1 cellular context compared by ENCODE assay signal in the genomic region with DNA sequence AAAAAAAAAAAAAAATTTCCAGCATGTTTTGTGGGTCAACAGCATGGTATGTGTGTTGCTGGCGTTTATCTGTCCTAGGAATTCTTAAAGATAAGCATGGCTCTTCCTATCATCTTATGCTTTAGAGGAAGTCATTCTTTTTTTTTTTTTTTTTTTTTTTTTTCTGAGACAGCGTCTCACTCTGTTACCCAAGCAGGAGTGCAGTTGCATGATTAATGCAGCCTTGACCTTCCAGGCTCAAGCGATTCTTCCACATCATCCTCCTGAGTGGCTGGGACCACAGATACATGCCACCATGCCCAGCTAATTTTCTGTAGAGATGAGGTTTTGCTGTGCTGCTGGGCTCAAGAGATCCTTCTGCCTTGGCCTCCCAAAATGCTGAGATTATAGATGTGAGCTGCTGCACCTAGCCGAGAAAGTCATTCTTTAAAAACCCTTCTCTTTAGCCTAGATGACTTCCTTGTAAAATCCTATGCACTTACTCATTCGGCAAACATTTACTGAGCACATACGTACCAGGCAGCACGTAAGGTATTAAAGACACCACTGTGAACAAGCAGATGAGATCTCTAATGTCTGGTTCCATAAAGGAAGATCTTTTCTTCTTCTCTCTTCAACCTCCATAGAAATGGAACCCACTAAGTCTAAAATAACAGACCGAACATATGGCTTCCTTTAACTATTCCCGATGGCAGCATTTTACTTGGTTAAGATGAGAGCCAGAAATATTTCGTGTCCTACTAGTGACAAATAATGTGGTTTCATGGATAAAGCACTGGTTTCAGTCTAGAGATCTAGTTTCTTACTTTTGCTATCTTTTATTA.
A peak's percentile ranks its signal among the peaks of the same experiment; 100 is the strongest.
TF ChIP-seq lines count a peak whose summit lies in the region.

No MANE protein-coding gene starts in this region.

TF ChIP-seq in HepG2, 621 proteins besides CTCF, POLR2A, EP300 and RAD21 (continued from another document and continues in another):
- TF ChIP-seq MAZ (IDR thresholded peaks at IDR 0.05; ENCODE audit: borderline replicate concordance, low read depth, low read length) (no peak), MAZ (CRISPR knock-in tag; IDR thresholded peaks at IDR 0.05; ENCODE audit: low read depth) (no peak), TOE1 (CRISPR knock-in tag; IDR thresholded peaks at IDR 0.05) (no peak), REPIN1 (CRISPR knock-in tag; IDR thresholded peaks at IDR 0.05; ENCODE audit: borderline replicate concordance, low read depth) (no peak), KMT2B (CRISPR knock-in tag; IDR thresholded peaks at IDR 0.05) (0 out of 2 replicates have a peak, but pooled peaks have one; percentile 21), NFIC (IDR thresholded peaks at IDR 0.05; ENCODE audit: low read length) (0 out of 2 replicates have a peak, but pooled peaks have one; percentile 31), DMAP1 (CRISPR knock-in tag; IDR thresholded peaks at IDR 0.05) (no peak), WIZ (CRISPR knock-in tag; IDR thresholded peaks at IDR 0.05) (no peak), JUNB (CRISPR knock-in tag; IDR thresholded peaks at IDR 0.05; ENCODE audit: borderline replicate concordance) (peak; percentile 72; the same call in 1 of the 2 replicates), ZNF143 (CRISPR knock-in tag; IDR thresholded peaks at IDR 0.05) (no peak), IKZF5 (CRISPR knock-in tag; IDR thresholded peaks at IDR 0.05) (no peak), CSRNP1 (CRISPR knock-in tag; IDR thresholded peaks at IDR 0.05) (no peak), ETV5 (CRISPR knock-in tag; IDR thresholded peaks at IDR 0.05; ENCODE audit: borderline replicate concordance) (peak; percentile 21; the same call in 1 of the 2 replicates), ZNF235 (CRISPR knock-in tag; IDR thresholded peaks at IDR 0.05; ENCODE audit: borderline replicate concordance) (no peak), ZNF781 (CRISPR knock-in tag; IDR thresholded peaks at IDR 0.05; ENCODE audit: borderline replicate concordance, not compliant biosample characterization) (no peak), ZNF839 (CRISPR knock-in tag; IDR thresholded peaks at IDR 0.05; ENCODE audit: borderline replicate concordance) (no peak), ASH2L (IDR thresholded peaks at IDR 0.05; ENCODE audit: insufficient read length, low read depth, low read length) (no peak), ZNF782 (CRISPR knock-in tag; IDR thresholded peaks at IDR 0.05; ENCODE audit: borderline replicate concordance) (no peak), ZBTB7A (CRISPR knock-in tag; IDR thresholded peaks at IDR 0.05) (no peak), TCF7L2 (IDR thresholded peaks at IDR 0.05; ENCODE audit: low read depth, low read length) (no peak), NR2F6 (IDR thresholded peaks at IDR 0.05) (peak; percentile 37; the same call in 1 of the 2 replicates), NR2F6 (CRISPR knock-in tag; IDR thresholded peaks at IDR 0.05) (no peak; the same call in 1 of the 2 replicates), MXI1 (IDR thresholded peaks at IDR 0.05; ENCODE audit: borderline replicate concordance, low read depth, low read length) (no peak), ZNF331 (CRISPR knock-in tag; IDR thresholded peaks at IDR 0.05) (no peak), ZNF367 (CRISPR knock-in tag; IDR thresholded peaks at IDR 0.05; ENCODE audit: borderline replicate concordance) (no peak), GATAD2A (CRISPR knock-in tag; IDR thresholded peaks at IDR 0.05) (peak; percentile 59), JUND (CRISPR knock-in tag; IDR thresholded peaks at IDR 0.05) (peak; percentile 71; the same call in 1 of the 2 replicates), ZNF766 (CRISPR knock-in tag; IDR thresholded peaks at IDR 0.05; ENCODE audit: borderline replicate concordance) (no peak), YEATS2 (CRISPR knock-in tag; IDR thresholded peaks at IDR 0.05; ENCODE audit: borderline replicate concordance) (peak; percentile 18; the same call in 1 of the 2 replicates), MIER3 (CRISPR knock-in tag; IDR thresholded peaks at IDR 0.05; ENCODE audit: borderline replicate concordance) (no peak), KLF11 (CRISPR knock-in tag; IDR thresholded peaks at IDR 0.05) (no peak), MAFK (conservative IDR thresholded peaks at IDR 0.05 in 1 of 2, IDR thresholded peaks at IDR 0.05 in 1 of 2; ENCODE audit: low read length in 2 of 2) (0 out of 4 replicates have a peak, but pooled peaks of 1 of the 2 experiments have one; percentile 0), PCBP1 (IDR thresholded peaks at IDR 0.05; ENCODE audit: borderline replicate concordance, low read depth, low read length) (no peak), TSC22D2 (CRISPR knock-in tag; IDR thresholded peaks at IDR 0.05; ENCODE audit: borderline replicate concordance) (no peak), SIX1 (CRISPR knock-in tag; IDR thresholded peaks at IDR 0.05; ENCODE audit: borderline replicate concordance) (no peak), ZSCAN12 (CRISPR knock-in tag; IDR thresholded peaks at IDR 0.05) (no peak), FOSL2 (CRISPR knock-in tag; IDR thresholded peaks at IDR 0.05) (peak; percentile 92), TBX3 (IDR thresholded peaks at IDR 0.05; ENCODE audit: borderline replicate concordance) (no peak)
- TF ChIP-seq, protein P1, sequence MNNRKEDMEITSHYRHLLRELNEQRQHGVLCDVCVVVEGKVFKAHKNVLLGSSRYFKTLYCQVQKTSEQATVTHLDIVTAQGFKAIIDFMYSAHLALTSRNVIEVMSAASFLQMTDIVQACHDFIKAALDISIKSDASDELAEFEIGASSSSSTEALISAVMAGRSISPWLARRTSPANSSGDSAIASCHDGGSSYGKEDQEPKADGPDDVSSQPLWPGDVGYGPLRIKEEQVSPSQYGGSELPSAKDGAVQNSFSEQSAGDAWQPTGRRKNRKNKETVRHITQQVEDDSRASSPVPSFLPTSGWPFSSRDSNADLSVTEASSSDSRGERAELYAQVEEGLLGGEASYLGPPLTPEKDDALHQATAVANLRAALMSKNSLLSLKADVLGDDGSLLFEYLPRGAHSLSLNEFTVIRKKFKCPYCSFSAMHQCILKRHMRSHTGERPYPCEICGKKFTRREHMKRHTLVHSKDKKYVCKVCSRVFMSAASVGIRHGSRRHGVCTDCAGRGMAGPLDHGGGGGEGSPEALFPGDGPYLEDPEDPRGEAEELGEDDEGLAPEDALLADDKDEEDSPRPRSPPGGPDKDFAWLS (CRISPR knock-in tag; IDR thresholded peaks at IDR 0.05; ENCODE audit: borderline replicate concordance), result no peak
- TF ChIP-seq, protein P2, sequence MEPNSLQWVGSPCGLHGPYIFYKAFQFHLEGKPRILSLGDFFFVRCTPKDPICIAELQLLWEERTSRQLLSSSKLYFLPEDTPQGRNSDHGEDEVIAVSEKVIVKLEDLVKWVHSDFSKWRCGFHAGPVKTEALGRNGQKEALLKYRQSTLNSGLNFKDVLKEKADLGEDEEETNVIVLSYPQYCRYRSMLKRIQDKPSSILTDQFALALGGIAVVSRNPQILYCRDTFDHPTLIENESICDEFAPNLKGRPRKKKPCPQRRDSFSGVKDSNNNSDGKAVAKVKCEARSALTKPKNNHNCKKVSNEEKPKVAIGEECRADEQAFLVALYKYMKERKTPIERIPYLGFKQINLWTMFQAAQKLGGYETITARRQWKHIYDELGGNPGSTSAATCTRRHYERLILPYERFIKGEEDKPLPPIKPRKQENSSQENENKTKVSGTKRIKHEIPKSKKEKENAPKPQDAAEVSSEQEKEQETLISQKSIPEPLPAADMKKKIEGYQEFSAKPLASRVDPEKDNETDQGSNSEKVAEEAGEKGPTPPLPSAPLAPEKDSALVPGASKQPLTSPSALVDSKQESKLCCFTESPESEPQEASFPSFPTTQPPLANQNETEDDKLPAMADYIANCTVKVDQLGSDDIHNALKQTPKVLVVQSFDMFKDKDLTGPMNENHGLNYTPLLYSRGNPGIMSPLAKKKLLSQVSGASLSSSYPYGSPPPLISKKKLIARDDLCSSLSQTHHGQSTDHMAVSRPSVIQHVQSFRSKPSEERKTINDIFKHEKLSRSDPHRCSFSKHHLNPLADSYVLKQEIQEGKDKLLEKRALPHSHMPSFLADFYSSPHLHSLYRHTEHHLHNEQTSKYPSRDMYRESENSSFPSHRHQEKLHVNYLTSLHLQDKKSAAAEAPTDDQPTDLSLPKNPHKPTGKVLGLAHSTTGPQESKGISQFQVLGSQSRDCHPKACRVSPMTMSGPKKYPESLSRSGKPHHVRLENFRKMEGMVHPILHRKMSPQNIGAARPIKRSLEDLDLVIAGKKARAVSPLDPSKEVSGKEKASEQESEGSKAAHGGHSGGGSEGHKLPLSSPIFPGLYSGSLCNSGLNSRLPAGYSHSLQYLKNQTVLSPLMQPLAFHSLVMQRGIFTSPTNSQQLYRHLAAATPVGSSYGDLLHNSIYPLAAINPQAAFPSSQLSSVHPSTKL (CRISPR knock-in tag; IDR thresholded peaks at IDR 0.05), result peak; percentile 86
- TF ChIP-seq, protein P3, sequence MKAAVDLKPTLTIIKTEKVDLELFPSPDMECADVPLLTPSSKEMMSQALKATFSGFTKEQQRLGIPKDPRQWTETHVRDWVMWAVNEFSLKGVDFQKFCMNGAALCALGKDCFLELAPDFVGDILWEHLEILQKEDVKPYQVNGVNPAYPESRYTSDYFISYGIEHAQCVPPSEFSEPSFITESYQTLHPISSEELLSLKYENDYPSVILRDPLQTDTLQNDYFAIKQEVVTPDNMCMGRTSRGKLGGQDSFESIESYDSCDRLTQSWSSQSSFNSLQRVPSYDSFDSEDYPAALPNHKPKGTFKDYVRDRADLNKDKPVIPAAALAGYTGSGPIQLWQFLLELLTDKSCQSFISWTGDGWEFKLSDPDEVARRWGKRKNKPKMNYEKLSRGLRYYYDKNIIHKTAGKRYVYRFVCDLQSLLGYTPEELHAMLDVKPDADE (CRISPR knock-in tag; IDR thresholded peaks at IDR 0.05), result no peak
- TF ChIP-seq, protein P4, sequence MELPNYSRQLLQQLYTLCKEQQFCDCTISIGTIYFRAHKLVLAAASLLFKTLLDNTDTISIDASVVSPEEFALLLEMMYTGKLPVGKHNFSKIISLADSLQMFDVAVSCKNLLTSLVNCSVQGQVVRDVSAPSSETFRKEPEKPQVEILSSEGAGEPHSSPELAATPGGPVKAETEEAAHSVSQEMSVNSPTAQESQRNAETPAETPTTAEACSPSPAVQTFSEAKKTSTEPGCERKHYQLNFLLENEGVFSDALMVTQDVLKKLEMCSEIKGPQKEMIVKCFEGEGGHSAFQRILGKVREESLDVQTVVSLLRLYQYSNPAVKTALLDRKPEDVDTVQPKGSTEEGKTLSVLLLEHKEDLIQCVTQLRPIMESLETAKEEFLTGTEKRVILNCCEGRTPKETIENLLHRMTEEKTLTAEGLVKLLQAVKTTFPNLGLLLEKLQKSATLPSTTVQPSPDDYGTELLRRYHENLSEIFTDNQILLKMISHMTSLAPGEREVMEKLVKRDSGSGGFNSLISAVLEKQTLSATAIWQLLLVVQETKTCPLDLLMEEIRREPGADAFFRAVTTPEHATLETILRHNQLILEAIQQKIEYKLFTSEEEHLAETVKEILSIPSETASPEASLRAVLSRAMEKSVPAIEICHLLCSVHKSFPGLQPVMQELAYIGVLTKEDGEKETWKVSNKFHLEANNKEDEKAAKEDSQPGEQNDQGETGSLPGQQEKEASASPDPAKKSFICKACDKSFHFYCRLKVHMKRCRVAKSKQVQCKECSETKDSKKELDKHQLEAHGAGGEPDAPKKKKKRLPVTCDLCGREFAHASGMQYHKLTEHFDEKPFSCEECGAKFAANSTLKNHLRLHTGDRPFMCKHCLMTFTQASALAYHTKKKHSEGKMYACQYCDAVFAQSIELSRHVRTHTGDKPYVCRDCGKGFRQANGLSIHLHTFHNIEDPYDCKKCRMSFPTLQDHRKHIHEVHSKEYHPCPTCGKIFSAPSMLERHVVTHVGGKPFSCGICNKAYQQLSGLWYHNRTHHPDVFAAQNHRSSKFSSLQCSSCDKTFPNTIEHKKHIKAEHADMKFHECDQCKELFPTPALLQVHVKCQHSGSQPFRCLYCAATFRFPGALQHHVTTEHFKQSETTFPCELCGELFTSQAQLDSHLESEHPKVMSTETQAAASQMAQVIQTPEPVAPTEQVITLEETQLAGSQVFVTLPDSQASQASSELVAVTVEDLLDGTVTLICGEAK (IDR thresholded peaks at IDR 0.05), result no peak
- TF ChIP-seq, protein P4 (CRISPR knock-in tag; IDR thresholded peaks at IDR 0.05), result no peak
